Comparison of ENCODE assay signal across 1 cellular context in genomic region chr19:42076375-42076944, GRCh38.
TF ChIP-seq lines count a peak whose summit lies in the region.

No MANE protein-coding gene starts in this region.

TF ChIP-seq in GM23338, 12 proteins besides CTCF, POLR2A, EP300 and RAD21 (continued from another document):
- no peak for TF ChIP-seq ZNF462 (CRISPR knock-in tag; IDR thresholded peaks at IDR 0.05)
